In the genomic region with DNA sequence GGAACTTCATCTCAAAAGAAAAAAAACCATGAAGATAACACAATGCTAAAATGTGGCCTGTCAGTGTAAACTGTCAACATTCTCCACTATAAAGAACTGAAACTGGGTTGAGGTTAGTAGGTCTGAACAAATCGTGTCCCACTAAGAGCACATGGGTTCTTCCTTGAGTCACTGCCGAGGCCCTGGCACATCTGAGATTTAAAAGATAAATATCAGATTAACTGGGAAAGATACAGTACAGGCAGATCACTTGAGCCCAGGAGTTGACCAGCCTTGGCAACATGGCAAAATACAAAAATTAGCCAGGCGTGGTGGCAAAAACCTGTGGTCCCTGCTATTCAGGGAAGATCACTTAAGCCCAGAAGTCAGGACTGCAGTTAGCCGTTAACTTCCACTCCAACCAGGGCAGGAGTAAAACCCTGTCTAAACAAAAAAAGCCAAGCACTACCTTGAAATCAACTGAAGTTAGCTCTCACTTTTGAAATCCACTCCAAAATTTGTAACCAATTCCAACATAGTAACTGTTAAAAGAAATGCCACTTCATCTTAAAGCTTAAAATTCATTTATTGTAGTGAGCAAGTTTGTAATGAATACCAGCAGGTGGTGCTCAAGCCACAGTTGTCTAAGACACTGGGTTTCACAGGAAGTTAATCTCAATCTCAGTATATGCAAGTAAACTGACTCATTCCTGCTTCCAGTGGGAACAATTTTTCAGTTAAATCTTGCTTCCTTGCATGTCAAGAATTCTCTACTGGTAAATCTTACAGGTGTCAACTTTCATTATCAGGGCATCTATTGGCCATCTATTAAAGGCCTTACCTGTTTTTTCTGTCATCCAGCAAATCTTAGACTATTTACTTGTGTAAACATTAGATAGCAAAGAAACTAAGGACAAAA, we compare ENCODE assay signal across 1 cellular context.
TF ChIP-seq lines count a peak whose summit lies in the region.

No MANE protein-coding gene starts in this region.

TF ChIP-seq in K562, 482 proteins besides CTCF, POLR2A, EP300 and RAD21 (continues in another document):
- peak in 1 of 2 experiments; percentile 73; a peak in 1 of 4 replicates for TF ChIP-seq SIN3A (IDR thresholded peaks at IDR 0.05; ENCODE audit: borderline replicate concordance in 2 of 2, control insufficient read depth in 1 of 2, low read depth in 2 of 2, low read length in 2 of 2)
- no peak for TF ChIP-seq ILK (tag; IDR thresholded peaks at IDR 0.05; ENCODE audit: borderline replicate concordance, low read depth)
- no peak for TF ChIP-seq ZSCAN32 (CRISPR knock-in tag; IDR thresholded peaks at IDR 0.05)
- 0 out of 2 replicates have a peak, but pooled peaks have one; percentile 14 for TF ChIP-seq C11orf30 (IDR thresholded peaks at IDR 0.05; ENCODE audit: low read depth)
- 0 out of 2 replicates have a peak, but pooled peaks have one; percentile 50 for TF ChIP-seq ZNF586 (CRISPR knock-in tag; conservative IDR thresholded peaks at IDR 0.05)
- peak in 1 of 3 experiments; percentile 17 for TF ChIP-seq YY1 (IDR thresholded peaks at IDR 0.05; ENCODE audit: borderline replicate concordance in 1 of 3, control insufficient read depth in 1 of 3, extremely low read depth in 1 of 3, insufficient read depth in 3 of 3, insufficient read length in 1 of 3, insufficient replicate concordance in 2 of 3, low read depth in 1 of 3, low read length in 2 of 3)
- no peak for TF ChIP-seq NR2C2 (CRISPR knock-in tag; IDR thresholded peaks at IDR 0.05)
- no peak for TF ChIP-seq NR2C2 (tag; IDR thresholded peaks at IDR 0.05)
- TF ChIP-seq RCOR1 (IDR thresholded peaks at IDR 0.05; ENCODE audit: borderline replicate concordance in 1 of 2, low read depth in 2 of 2, low read length in 2 of 2) = peak; percentile 10 to 58; a peak in 2 of 4 replicates
- TF ChIP-seq PTBP1 (IDR thresholded peaks at IDR 0.05; ENCODE audit: low read depth, low read length) = peak; percentile 36; the same call in 1 of the 2 replicates
- TF ChIP-seq, protein P1, sequence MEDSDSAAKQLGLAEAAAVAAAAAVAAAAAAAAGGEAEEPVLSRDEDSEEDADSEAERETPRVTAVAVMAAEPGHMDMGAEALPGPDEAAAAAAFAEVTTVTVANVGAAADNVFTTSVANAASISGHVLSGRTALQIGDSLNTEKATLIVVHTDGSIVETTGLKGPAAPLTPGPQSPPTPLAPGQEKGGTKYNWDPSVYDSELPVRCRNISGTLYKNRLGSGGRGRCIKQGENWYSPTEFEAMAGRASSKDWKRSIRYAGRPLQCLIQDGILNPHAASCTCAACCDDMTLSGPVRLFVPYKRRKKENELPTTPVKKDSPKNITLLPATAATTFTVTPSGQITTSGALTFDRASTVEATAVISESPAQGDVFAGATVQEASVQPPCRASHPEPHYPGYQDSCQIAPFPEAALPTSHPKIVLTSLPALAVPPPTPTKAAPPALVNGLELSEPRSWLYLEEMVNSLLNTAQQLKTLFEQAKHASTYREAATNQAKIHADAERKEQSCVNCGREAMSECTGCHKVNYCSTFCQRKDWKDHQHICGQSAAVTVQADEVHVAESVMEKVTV (CRISPR knock-in tag; IDR thresholded peaks at IDR 0.05) = peak; percentile 86
- TF ChIP-seq, protein P2, sequence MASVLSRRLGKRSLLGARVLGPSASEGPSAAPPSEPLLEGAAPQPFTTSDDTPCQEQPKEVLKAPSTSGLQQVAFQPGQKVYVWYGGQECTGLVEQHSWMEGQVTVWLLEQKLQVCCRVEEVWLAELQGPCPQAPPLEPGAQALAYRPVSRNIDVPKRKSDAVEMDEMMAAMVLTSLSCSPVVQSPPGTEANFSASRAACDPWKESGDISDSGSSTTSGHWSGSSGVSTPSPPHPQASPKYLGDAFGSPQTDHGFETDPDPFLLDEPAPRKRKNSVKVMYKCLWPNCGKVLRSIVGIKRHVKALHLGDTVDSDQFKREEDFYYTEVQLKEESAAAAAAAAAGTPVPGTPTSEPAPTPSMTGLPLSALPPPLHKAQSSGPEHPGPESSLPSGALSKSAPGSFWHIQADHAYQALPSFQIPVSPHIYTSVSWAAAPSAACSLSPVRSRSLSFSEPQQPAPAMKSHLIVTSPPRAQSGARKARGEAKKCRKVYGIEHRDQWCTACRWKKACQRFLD (CRISPR knock-in tag; IDR thresholded peaks at IDR 0.05) = 0 out of 2 replicates have a peak, but pooled peaks have one; percentile 2
- peak; percentile 14 for TF ChIP-seq PML (IDR thresholded peaks at IDR 0.05; ENCODE audit: low read length)
- no peak for TF ChIP-seq MCM2 (IDR thresholded peaks at IDR 0.05; ENCODE audit: low read depth)
- TF ChIP-seq SETDB1 (IDR thresholded peaks at IDR 0.05; ENCODE audit: low read length) = no peak
- peak; percentile 41; the same call in 1 of the 2 replicates for TF ChIP-seq ZNF24 (IDR thresholded peaks at IDR 0.05)
- no peak for TF ChIP-seq SRSF3 (IDR thresholded peaks at IDR 0.05; ENCODE audit: insufficient read depth, low read length)
- TF ChIP-seq, protein P3, sequence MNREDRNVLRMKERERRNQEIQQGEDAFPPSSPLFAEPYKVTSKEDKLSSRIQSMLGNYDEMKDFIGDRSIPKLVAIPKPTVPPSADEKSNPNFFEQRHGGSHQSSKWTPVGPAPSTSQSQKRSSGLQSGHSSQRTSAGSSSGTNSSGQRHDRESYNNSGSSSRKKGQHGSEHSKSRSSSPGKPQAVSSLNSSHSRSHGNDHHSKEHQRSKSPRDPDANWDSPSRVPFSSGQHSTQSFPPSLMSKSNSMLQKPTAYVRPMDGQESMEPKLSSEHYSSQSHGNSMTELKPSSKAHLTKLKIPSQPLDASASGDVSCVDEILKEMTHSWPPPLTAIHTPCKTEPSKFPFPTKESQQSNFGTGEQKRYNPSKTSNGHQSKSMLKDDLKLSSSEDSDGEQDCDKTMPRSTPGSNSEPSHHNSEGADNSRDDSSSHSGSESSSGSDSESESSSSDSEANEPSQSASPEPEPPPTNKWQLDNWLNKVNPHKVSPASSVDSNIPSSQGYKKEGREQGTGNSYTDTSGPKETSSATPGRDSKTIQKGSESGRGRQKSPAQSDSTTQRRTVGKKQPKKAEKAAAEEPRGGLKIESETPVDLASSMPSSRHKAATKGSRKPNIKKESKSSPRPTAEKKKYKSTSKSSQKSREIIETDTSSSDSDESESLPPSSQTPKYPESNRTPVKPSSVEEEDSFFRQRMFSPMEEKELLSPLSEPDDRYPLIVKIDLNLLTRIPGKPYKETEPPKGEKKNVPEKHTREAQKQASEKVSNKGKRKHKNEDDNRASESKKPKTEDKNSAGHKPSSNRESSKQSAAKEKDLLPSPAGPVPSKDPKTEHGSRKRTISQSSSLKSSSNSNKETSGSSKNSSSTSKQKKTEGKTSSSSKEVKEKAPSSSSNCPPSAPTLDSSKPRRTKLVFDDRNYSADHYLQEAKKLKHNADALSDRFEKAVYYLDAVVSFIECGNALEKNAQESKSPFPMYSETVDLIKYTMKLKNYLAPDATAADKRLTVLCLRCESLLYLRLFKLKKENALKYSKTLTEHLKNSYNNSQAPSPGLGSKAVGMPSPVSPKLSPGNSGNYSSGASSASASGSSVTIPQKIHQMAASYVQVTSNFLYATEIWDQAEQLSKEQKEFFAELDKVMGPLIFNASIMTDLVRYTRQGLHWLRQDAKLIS (CRISPR knock-in tag; IDR thresholded peaks at IDR 0.05) = peak; percentile 25; the same call in 1 of the 2 replicates
- TF ChIP-seq TEAD1 (CRISPR knock-in tag; IDR thresholded peaks at IDR 0.05) = peak in 1 of 2 experiments; percentile 10; a peak in 2 of 4 replicates
- no peak for TF ChIP-seq ETV5 (CRISPR knock-in tag; IDR thresholded peaks at IDR 0.05; ENCODE audit: low read depth)
- no peak for TF ChIP-seq HIVEP1 (CRISPR knock-in tag; IDR thresholded peaks at IDR 0.05)
- TF ChIP-seq CHD2 (IDR thresholded peaks at IDR 0.05; ENCODE audit: low read depth, low read length) = peak; percentile 7; the same call in 1 of the 2 replicates
- TF ChIP-seq, protein P4, sequence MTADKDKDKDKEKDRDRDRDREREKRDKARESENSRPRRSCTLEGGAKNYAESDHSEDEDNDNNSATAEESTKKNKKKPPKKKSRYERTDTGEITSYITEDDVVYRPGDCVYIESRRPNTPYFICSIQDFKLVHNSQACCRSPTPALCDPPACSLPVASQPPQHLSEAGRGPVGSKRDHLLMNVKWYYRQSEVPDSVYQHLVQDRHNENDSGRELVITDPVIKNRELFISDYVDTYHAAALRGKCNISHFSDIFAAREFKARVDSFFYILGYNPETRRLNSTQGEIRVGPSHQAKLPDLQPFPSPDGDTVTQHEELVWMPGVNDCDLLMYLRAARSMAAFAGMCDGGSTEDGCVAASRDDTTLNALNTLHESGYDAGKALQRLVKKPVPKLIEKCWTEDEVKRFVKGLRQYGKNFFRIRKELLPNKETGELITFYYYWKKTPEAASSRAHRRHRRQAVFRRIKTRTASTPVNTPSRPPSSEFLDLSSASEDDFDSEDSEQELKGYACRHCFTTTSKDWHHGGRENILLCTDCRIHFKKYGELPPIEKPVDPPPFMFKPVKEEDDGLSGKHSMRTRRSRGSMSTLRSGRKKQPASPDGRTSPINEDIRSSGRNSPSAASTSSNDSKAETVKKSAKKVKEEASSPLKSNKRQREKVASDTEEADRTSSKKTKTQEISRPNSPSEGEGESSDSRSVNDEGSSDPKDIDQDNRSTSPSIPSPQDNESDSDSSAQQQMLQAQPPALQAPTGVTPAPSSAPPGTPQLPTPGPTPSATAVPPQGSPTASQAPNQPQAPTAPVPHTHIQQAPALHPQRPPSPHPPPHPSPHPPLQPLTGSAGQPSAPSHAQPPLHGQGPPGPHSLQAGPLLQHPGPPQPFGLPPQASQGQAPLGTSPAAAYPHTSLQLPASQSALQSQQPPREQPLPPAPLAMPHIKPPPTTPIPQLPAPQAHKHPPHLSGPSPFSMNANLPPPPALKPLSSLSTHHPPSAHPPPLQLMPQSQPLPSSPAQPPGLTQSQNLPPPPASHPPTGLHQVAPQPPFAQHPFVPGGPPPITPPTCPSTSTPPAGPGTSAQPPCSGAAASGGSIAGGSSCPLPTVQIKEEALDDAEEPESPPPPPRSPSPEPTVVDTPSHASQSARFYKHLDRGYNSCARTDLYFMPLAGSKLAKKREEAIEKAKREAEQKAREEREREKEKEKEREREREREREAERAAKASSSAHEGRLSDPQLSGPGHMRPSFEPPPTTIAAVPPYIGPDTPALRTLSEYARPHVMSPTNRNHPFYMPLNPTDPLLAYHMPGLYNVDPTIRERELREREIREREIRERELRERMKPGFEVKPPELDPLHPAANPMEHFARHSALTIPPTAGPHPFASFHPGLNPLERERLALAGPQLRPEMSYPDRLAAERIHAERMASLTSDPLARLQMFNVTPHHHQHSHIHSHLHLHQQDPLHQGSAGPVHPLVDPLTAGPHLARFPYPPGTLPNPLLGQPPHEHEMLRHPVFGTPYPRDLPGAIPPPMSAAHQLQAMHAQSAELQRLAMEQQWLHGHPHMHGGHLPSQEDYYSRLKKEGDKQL (CRISPR knock-in tag; IDR thresholded peaks at IDR 0.05; ENCODE audit: borderline replicate concordance) = no peak
- TF ChIP-seq EP400 (IDR thresholded peaks at IDR 0.05) = no peak
- TF ChIP-seq ZNF311 (CRISPR knock-in tag; IDR thresholded peaks at IDR 0.05) = no peak
- TF ChIP-seq BCL6 (CRISPR knock-in tag; IDR thresholded peaks at IDR 0.05) = no peak
- TF ChIP-seq, protein P5, sequence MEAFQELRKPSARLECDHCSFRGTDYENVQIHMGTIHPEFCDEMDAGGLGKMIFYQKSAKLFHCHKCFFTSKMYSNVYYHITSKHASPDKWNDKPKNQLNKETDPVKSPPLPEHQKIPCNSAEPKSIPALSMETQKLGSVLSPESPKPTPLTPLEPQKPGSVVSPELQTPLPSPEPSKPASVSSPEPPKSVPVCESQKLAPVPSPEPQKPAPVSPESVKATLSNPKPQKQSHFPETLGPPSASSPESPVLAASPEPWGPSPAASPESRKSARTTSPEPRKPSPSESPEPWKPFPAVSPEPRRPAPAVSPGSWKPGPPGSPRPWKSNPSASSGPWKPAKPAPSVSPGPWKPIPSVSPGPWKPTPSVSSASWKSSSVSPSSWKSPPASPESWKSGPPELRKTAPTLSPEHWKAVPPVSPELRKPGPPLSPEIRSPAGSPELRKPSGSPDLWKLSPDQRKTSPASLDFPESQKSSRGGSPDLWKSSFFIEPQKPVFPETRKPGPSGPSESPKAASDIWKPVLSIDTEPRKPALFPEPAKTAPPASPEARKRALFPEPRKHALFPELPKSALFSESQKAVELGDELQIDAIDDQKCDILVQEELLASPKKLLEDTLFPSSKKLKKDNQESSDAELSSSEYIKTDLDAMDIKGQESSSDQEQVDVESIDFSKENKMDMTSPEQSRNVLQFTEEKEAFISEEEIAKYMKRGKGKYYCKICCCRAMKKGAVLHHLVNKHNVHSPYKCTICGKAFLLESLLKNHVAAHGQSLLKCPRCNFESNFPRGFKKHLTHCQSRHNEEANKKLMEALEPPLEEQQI (IDR thresholded peaks at IDR 0.05) = 0 out of 2 replicates have a peak, but pooled peaks have one; percentile 48
- TF ChIP-seq, protein P6, sequence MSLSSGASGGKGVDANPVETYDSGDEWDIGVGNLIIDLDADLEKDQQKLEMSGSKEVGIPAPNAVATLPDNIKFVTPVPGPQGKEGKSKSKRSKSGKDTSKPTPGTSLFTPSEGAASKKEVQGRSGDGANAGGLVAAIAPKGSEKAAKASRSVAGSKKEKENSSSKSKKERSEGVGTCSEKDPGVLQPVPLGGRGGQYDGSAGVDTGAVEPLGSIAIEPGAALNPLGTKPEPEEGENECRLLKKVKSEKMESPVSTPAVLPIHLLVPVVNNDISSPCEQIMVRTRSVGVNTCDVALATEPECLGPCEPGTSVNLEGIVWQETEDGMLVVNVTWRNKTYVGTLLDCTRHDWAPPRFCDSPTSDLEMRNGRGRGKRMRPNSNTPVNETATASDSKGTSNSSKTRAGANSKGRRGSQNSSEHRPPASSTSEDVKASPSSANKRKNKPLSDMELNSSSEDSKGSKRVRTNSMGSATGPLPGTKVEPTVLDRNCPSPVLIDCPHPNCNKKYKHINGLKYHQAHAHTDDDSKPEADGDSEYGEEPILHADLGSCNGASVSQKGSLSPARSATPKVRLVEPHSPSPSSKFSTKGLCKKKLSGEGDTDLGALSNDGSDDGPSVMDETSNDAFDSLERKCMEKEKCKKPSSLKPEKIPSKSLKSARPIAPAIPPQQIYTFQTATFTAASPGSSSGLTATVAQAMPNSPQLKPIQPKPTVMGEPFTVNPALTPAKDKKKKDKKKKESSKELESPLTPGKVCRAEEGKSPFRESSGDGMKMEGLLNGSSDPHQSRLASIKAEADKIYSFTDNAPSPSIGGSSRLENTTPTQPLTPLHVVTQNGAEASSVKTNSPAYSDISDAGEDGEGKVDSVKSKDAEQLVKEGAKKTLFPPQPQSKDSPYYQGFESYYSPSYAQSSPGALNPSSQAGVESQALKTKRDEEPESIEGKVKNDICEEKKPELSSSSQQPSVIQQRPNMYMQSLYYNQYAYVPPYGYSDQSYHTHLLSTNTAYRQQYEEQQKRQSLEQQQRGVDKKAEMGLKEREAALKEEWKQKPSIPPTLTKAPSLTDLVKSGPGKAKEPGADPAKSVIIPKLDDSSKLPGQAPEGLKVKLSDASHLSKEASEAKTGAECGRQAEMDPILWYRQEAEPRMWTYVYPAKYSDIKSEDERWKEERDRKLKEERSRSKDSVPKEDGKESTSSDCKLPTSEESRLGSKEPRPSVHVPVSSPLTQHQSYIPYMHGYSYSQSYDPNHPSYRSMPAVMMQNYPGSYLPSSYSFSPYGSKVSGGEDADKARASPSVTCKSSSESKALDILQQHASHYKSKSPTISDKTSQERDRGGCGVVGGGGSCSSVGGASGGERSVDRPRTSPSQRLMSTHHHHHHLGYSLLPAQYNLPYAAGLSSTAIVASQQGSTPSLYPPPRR (CRISPR knock-in tag; IDR thresholded peaks at IDR 0.05; ENCODE audit: borderline replicate concordance) = no peak
- TF ChIP-seq ELF4 (CRISPR knock-in tag; IDR thresholded peaks at IDR 0.05) = no peak
- TF ChIP-seq SMAD3 (CRISPR knock-in tag; conservative IDR thresholded peaks at IDR 0.05) = no peak
- TF ChIP-seq HNRNPL (IDR thresholded peaks at IDR 0.05; ENCODE audit: low read depth, low read length) = peak; percentile 65
- TF ChIP-seq RFX5 (IDR thresholded peaks at IDR 0.05; ENCODE audit: low read depth, low read length) = 0 out of 2 replicates have a peak, but pooled peaks have one; percentile 9
- no peak for TF ChIP-seq TCFL5 (CRISPR knock-in tag; conservative IDR thresholded peaks at IDR 0.05)
- no peak for TF ChIP-seq DNMT1 (IDR thresholded peaks at IDR 0.05)
